In the genomic region with DNA sequence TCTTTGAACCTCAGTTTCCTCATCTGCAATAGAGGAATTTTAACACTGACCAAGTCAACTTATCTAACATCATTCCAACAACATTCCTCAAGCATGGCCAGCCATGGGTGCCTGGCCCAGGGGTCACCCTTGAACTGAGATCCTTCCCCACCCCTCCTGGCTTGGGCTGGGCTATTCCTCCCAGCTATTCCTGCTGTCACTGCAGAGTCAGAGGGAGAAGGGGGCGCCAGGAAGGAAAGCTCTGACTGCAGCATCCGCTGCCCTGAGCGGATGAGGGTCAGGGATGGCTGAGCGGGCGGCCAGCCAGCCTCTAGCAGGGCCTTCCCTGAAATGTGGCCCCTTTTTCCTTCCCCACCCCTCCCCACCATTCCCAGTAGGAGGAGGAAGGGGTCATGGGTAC, we compare ENCODE assay signal across 2 cellular contexts.
TF ChIP-seq lines count a peak whose summit lies in the region.

No MANE protein-coding gene starts in this region.

TF ChIP-seq in HCT116, 20 proteins besides CTCF, POLR2A, EP300 and RAD21:
- TF ChIP-seq FOSL1 (IDR thresholded peaks at IDR 0.05; ENCODE audit: low read depth), result no peak
- TF ChIP-seq, protein P1, sequence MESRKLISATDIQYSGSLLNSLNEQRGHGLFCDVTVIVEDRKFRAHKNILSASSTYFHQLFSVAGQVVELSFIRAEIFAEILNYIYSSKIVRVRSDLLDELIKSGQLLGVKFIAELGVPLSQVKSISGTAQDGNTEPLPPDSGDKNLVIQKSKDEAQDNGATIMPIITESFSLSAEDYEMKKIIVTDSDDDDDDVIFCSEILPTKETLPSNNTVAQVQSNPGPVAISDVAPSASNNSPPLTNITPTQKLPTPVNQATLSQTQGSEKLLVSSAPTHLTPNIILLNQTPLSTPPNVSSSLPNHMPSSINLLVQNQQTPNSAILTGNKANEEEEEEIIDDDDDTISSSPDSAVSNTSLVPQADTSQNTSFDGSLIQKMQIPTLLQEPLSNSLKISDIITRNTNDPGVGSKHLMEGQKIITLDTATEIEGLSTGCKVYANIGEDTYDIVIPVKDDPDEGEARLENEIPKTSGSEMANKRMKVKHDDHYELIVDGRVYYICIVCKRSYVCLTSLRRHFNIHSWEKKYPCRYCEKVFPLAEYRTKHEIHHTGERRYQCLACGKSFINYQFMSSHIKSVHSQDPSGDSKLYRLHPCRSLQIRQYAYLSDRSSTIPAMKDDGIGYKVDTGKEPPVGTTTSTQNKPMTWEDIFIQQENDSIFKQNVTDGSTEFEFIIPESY (IDR thresholded peaks at IDR 0.05; ENCODE audit: extremely low read depth, insufficient replicate concordance, low read length), result no peak
- TF ChIP-seq ZFX (IDR thresholded peaks at IDR 0.05), result no peak
- no peak for TF ChIP-seq JUND (IDR thresholded peaks at IDR 0.05)
- TF ChIP-seq, protein P2, sequence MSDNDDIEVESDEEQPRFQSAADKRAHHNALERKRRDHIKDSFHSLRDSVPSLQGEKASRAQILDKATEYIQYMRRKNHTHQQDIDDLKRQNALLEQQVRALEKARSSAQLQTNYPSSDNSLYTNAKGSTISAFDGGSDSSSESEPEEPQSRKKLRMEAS (IDR thresholded peaks at IDR 0.05), result no peak
- TF ChIP-seq EZH2 (IDR thresholded peaks at IDR 0.05), result no peak
- no peak for TF ChIP-seq CEBPB (IDR thresholded peaks at IDR 0.05; ENCODE audit: low read depth)
- no peak for TF ChIP-seq EGR1 (IDR thresholded peaks at IDR 0.05; ENCODE audit: low read depth)
- TF ChIP-seq CBX3 (IDR thresholded peaks at IDR 0.05; ENCODE audit: low read depth), result no peak
- TF ChIP-seq, protein P3, sequence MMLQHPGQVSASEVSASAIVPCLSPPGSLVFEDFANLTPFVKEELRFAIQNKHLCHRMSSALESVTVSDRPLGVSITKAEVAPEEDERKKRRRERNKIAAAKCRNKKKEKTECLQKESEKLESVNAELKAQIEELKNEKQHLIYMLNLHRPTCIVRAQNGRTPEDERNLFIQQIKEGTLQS (IDR thresholded peaks at IDR 0.05), result no peak
- no peak for TF ChIP-seq SRF (IDR thresholded peaks at IDR 0.05; ENCODE audit: low read depth)

TF ChIP-seq in HepG2, 621 proteins besides CTCF, POLR2A, EP300 and RAD21:
- TF ChIP-seq PRMT3 (CRISPR knock-in tag; IDR thresholded peaks at IDR 0.05; ENCODE audit: borderline replicate concordance, low read depth), result no peak
TF ChIP-seq in HepG2: peak in this region for 0.
